14 cellular contexts compared by ENCODE assay signal in the genomic region with DNA sequence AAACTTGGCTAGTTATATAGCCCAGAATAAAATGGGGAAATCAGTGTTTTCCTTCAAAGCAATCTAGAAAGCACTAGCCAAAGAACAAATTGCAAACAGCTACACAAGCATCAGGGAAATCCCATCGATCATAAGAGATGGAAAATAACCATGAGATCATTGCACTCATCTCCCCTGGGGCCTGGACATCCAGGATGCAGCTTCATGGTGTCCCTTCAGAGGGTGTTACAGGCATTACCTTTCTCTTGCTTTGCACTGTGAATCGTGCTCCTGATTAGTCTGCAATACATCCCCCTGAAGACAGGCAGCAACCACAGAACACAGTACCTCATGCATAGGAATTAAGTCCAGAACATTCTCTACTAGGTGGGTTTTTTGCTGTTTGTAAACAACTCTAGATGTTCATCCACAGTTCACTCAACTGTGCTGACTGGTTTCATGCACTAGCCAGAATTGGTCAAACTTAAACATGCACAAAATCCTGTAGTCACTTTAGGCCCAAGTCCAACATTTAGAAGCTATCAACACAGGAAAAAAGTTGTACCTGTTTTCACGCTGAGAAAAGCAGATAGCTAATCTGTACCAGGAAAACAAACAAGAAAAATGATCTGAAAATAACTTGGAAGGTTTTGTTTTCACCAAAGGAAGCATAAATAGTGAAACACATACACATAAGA.
A peak's percentile ranks its signal among the peaks of the same experiment; 100 is the strongest.
DNase-seq lines count a peak whose midpoint lies in the region; ATAC-seq and TF ChIP-seq lines count a peak whose summit lies in the region.
"Had no signal": no experiment of that assay in that cellular context is flagged by ENCODE, and none has a peak within 500 bp of the region (broad histone marks: within the 10 kb centered on the region; RNA-seq: fewer than 3 reads in every experiment).

No MANE protein-coding gene starts in this region.

- H3K27me3 ChIP-seq in cardiac muscle cell = no peaks in the 10 kb centered on the region

- no peaks in the 10 kb centered on the region for H3K9me3 ChIP-seq in cardiac muscle cell (ENCODE audit: low read depth)
- H3K9me3 ChIP-seq: A549 had no signal

- TF ChIP-seq CTCF in cardiac muscle cell (IDR thresholded peaks at IDR 0.05; ENCODE audit: low read depth, low read length) (no peak), fibroblast of mammary gland (conservative IDR thresholded peaks at IDR 0.05; ENCODE audit: control insufficient read depth, insufficient read depth, low read depth, low read length) (peak; percentile 25), nephron (IDR thresholded peaks at IDR 0.05; ENCODE audit: unreplicated experiment in 3 of 3) (no peak)

- intact Hi-C loops in Right ventricle myocardium inferior (cut with DNase I) = no loop called here

- H3K4me3 Mint-ChIP-seq in nephron = no peak overlapping the region

- peak overlapping the region; percentile 79 to 99 (median 98) for H3K27ac Mint-ChIP-seq in nephron

- DNase-seq in cardiac muscle cell (ENCODE audit: low read depth in 1 of 2, low spot score in 1 of 2) = no peak
- no peak for DNase-seq in Right ventricle myocardium inferior (ENCODE audit: missing footprints)
- peak; percentile 74 for DNase-seq in fibroblast of mammary gland (ENCODE audit: low read depth)
- no peak for DNase-seq in amniotic stem cell (lab: John Stamatoyannopoulos, UW)
- no peak for DNase-seq in stimulated activated CD4-positive, alpha-beta T cell treated with anti-CD3 and anti-CD28 coated beads, Interleukin-4, amount 100 ng/mL, for 1 hour
- DNase-seq: activated CD8-positive, alpha-beta memory T cell treated with anti-CD3 and anti-CD28 coated beads, Interleukin-2, amount 50 U/mL, for 4 hours; COR-L47; H7; NCI-H2171 had no signal

- no peak overlapping the region for H3K4me3 ChIP-seq in cardiac muscle cell
- no peak overlapping the region for H3K4me3 ChIP-seq in fibroblast of mammary gland (ENCODE audit: control insufficient read depth, low read depth, low read length)
- no peak overlapping the region for H3K4me3 ChIP-seq in urinary bladder (ENCODE audit: low read depth, low read length)
- H3K4me3 ChIP-seq: A549, coronary artery had no signal

- H3K4me1 ChIP-seq in cardiac muscle cell (ENCODE audit: low read depth) (peaks cover 35% of the 10 kb centered on the region), urinary bladder (ENCODE audit: insufficient read depth) (peaks cover 14% of the 10 kb centered on the region)

- WGBS in urinary bladder = 55% methylated on average over 3 of the region's 3 CpGs

- H3K27ac ChIP-seq in cardiac muscle cell = peak overlapping the region; percentile 67
- H3K27ac ChIP-seq in urinary bladder (ENCODE audit: low read depth) = peak overlapping the region; percentile 70

- H3K27me3 Mint-ChIP-seq in nephron (ENCODE audit: low read depth) = no peaks in the 10 kb centered on the region

- H3K9me3 Mint-ChIP-seq in nephron = no peaks in the 10 kb centered on the region

- peaks cover 71% of the 10 kb centered on the region for H3K4me1 Mint-ChIP-seq in nephron

- no peaks in the 10 kb centered on the region for H3K36me3 Mint-ChIP-seq in nephron (ENCODE audit: low read depth)

- no peak for ATAC-seq in Right ventricle myocardium inferior
- ATAC-seq in HG03196 (IDR thresholded peaks at IDR 0.05; ENCODE audit: unreplicated experiment) = no peak
- ATAC-seq: A549 had no signal

- no peaks in the 10 kb centered on the region for H3K36me3 ChIP-seq in cardiac muscle cell
- H3K36me3 ChIP-seq in urinary bladder (ENCODE audit: insufficient read depth) = no peaks in the 10 kb centered on the region
